8 cellular contexts compared by ENCODE assay signal in genomic region chr11:133064152-133064877, GRCh38.
DNase-seq lines count a peak whose midpoint lies in the region; ATAC-seq and TF ChIP-seq lines count a peak whose summit lies in the region.

No MANE protein-coding gene starts in this region.

- intact Hi-C loops in Panc1 (cut with micrococcal nuclease; ENCODE audit: unreplicated experiment) = loop anchor here (5.0 to 10.0 kb wide), 2 partner anchors 930 to 1372 kb away; no protein-coding TSS in a partner anchor

- DNase-seq in A172 (ENCODE audit: low spot score) = peak; percentile 6
- DNase-seq in Panc1 (ENCODE audit: low read depth, low spot score) = no peak
- peak; percentile 31 for DNase-seq in epithelial cell of esophagus (ENCODE audit: low read depth)
- peak; percentile 80 to 91 for DNase-seq in mesothelial cell of epicardium (ENCODE audit: low spot score in 2 of 2, unreplicated experiment in 2 of 2)
- no peak for DNase-seq in AML-193 (lab: John Stamatoyannopoulos, UW)

- H3K27ac ChIP-seq in Panc1 (ENCODE audit: low read length) (no peak overlapping the region), urinary bladder (ENCODE audit: low read depth) (no peak overlapping the region)

- in situ Hi-C loops in Panc1 (cut with HindIII; ENCODE audit: low pct_unique_long_range_greater_than_20kb, low sequenced_read_pairs) = no loop called here

- 2% methylated on average over 44 of the region's 44 CpGs for WGBS in urinary bladder

- H3K36me3 ChIP-seq in Panc1 (ENCODE audit: control insufficient read depth, insufficient read depth, low read length) (no peaks in the 10 kb centered on the region), urinary bladder (ENCODE audit: insufficient read depth) (no peaks in the 10 kb centered on the region)

- H3K36me3 Mint-ChIP-seq in mesothelial cell of epicardium = no peaks in the 10 kb centered on the region

- H3K4me3 ChIP-seq in Panc1 (ENCODE audit: low read depth in 2 of 2, low read length in 2 of 2) = peak overlapping the region; percentile 29 to 55
- H3K4me3 ChIP-seq in epithelial cell of esophagus (ENCODE audit: low read length) = peak overlapping the region; percentile 49
- H3K4me3 ChIP-seq in urinary bladder (ENCODE audit: low read depth, low read length) = peak overlapping the region; percentile 40

- peaks cover 8% of the 10 kb centered on the region for H3K27me3 ChIP-seq in Panc1 (ENCODE audit: control insufficient read depth, insufficient read depth, low read length)

- no peaks in the 10 kb centered on the region for H3K4me1 ChIP-seq in Panc1 (ENCODE audit: control insufficient read depth, insufficient read depth, low read length)
- H3K4me1 ChIP-seq in urinary bladder (ENCODE audit: insufficient read depth) = no peaks in the 10 kb centered on the region

- peaks cover 11% of the 10 kb centered on the region for H3K4me1 Mint-ChIP-seq in mesothelial cell of epicardium

- H3K27ac Mint-ChIP-seq in mesothelial cell of epicardium = peak overlapping the region; percentile 26

- TF ChIP-seq CTCF in Panc1 (IDR thresholded peaks at IDR 0.05) (peak; percentile 80), epithelial cell of esophagus (IDR thresholded peaks at IDR 0.05; ENCODE audit: insufficient read depth, low read depth, low read length, missing control alignments) (peak; percentile 60), mesothelial cell of epicardium (IDR thresholded peaks at IDR 0.05; ENCODE audit: unreplicated experiment) (peak; percentile 70)

- BruUV-seq in Panc1 (replicated peaks; lab: Mats Ljungman, UMichigan) = no TSS peak

- H3K4me3 Mint-ChIP-seq in mesothelial cell of epicardium = peak overlapping the region; percentile 75

- ATAC-seq in GM19351 (IDR thresholded peaks at IDR 0.05; ENCODE audit: unreplicated experiment) (peak; percentile 47), Panc1 (peak; percentile 90), GM18868 (IDR thresholded peaks at IDR 0.05; ENCODE audit: unreplicated experiment) (no peak)

- H3K9me3 Mint-ChIP-seq in mesothelial cell of epicardium = peaks cover 4% of the 10 kb centered on the region

- POLR2A ChIA-PET in Panc1 (lab: Charles Lee) = no interaction called here

- no peaks in the 10 kb centered on the region for H3K9me3 ChIP-seq in Panc1 (ENCODE audit: control insufficient read depth, insufficient read depth, low read depth, low read length)

- peaks cover 71% of the 10 kb centered on the region for H3K27me3 Mint-ChIP-seq in mesothelial cell of epicardium (ENCODE audit: low read depth)

- CTCF ChIA-PET in Panc1 (lab: Charles Lee) = interaction anchor here (0.6 to 1.0 kb wide), 2 partner anchors 1370 to 1411 kb away, joined by 3 to 5 read pairs; no protein-coding TSS in a partner anchor

Comparison
In these comparisons a context has a peak if more than half of its experiments do, and no peak if none do; other contexts are left out.
1. DNase-seq: peak in A172 (single experiment), epithelial cell of esophagus (single experiment) and mesothelial cell of epicardium (2 of 2); none in Panc1 (single experiment) and AML-193 (0 of 2).
2. Peak in every context shown above with its lines, with median percentiles within 50 percentile points of each other: H3K4me3 ChIP-seq and CTCF ChIP-seq.